ENCODE assay signal across 8 cellular contexts in genomic region chr2:165874445-165875039, GRCh38.
DNase-seq lines count a peak whose midpoint lies in the region; ATAC-seq and TF ChIP-seq lines count a peak whose summit lies in the region.

No MANE protein-coding gene starts in this region.

- peaks cover 0 to 59% (median 11%) of the 10 kb centered on the region in 9 donors for H3K36me3 ChIP-seq in heart right ventricle

- peaks cover 0 to 6% of the 10 kb centered on the region in 2 donors for H3K36me3 Mint-ChIP-seq in activated naive CD4-positive, alpha-beta T cell treated with anti-CD3 and anti-CD28 coated beads, Interleukin-2, amount 50 U/mL, for 72 hours

- WGBS in heart right ventricle, 2 donors: 52 to 62% methylated on average over 3 of the region's 3 CpGs

- H3K4me1 ChIP-seq in heart right ventricle: peaks cover 0 to 18% (median 0%) of the 10 kb centered on the region in 9 donors

- no peaks in the 10 kb centered on the region for H3K9me3 Mint-ChIP-seq in activated naive CD4-positive, alpha-beta T cell treated with anti-CD3 and anti-CD28 coated beads, Interleukin-2, amount 50 U/mL, for 72 hours

- TF ChIP-seq CTCF in heart right ventricle (IDR thresholded peaks at IDR 0.05) (peak; percentile 23 to 80 (median 70)), retinal pigment epithelial cell (conservative IDR thresholded peaks at IDR 0.05; ENCODE audit: low read depth, low read length) (peak; percentile 71)

- intact Hi-C loops in heart right ventricle (cut with DNase I): loop anchor here in 9 of 10 donors (2.0 to 10.0 kb wide), 5 partner anchors 422 to 477 kb away; no protein-coding TSS in a partner anchor

- peak; percentile 17 for DNase-seq in Daoy (ENCODE audit: low read depth)
- DNase-seq in NCI-H446 (lab: John Stamatoyannopoulos, UW): peak; percentile 18 to 74
- DNase-seq in activated naive CD4-positive, alpha-beta T cell treated with anti-CD3 and anti-CD28 coated beads, Interleukin-2, amount 50 U/mL, for 72 hours (ENCODE audit: low spot score in 2 of 2): no peak
- no peak for DNase-seq in heart right ventricle
- peak; percentile 18 for DNase-seq in retinal pigment epithelial cell (ENCODE audit: low read depth)
- no peak for DNase-seq in effector CD8-positive, alpha-beta T cell (lab: John Stamatoyannopoulos, UW)

- ATAC-seq in GM19455 (IDR thresholded peaks at IDR 0.05; ENCODE audit: unreplicated experiment) (peak; percentile 90), HG03432 (IDR thresholded peaks at IDR 0.05; ENCODE audit: unreplicated experiment) (peak; percentile 93), heart right ventricle (peak in 6 of 8 donors; percentile 37 to 71 (median 48))
- peak; percentile 38 to 48 for ATAC-seq in activated naive CD4-positive, alpha-beta T cell treated with anti-CD3 and anti-CD28 coated beads, Interleukin-2, amount 50 U/mL, for 72 hours

- H3K27ac ChIP-seq in heart right ventricle: no peak overlapping the region

- H3K9me3 ChIP-seq in heart right ventricle: peaks cover 0 to 9% (median 0%) of the 10 kb centered on the region in 11 donors

- no peak overlapping the region for H3K27ac Mint-ChIP-seq in activated naive CD4-positive, alpha-beta T cell treated with anti-CD3 and anti-CD28 coated beads, Interleukin-2, amount 50 U/mL, for 72 hours

- H3K27me3 ChIP-seq in heart right ventricle: no peaks in the 10 kb centered on the region

- no peak overlapping the region for H3K4me3 ChIP-seq in heart right ventricle
- no peak overlapping the region for H3K4me3 ChIP-seq in retinal pigment epithelial cell (ENCODE audit: low read length)

Comparison
In these comparisons a context has a peak if more than half of its experiments do, and no peak if none do; other contexts are left out.
1. DNase-seq: peak in Daoy (single experiment), NCI-H446 (2 of 2) and retinal pigment epithelial cell (single experiment); none in activated naive CD4-positive, alpha-beta T cell treated with anti-CD3 and anti-CD28 coated beads, Interleukin-2, amount 50 U/mL, for 72 hours (0 of 2), heart right ventricle (0 of 2) and effector CD8-positive, alpha-beta T cell (single experiment).
2. ATAC-seq: peak in every context shown above with its lines; median percentile 93 in HG03432; 90 in GM19455; 48 in heart right ventricle; 43 in activated naive CD4-positive, alpha-beta T cell treated with anti-CD3 and anti-CD28 coated beads, Interleukin-2, amount 50 U/mL, for 72 hours.